In the genomic region with DNA sequence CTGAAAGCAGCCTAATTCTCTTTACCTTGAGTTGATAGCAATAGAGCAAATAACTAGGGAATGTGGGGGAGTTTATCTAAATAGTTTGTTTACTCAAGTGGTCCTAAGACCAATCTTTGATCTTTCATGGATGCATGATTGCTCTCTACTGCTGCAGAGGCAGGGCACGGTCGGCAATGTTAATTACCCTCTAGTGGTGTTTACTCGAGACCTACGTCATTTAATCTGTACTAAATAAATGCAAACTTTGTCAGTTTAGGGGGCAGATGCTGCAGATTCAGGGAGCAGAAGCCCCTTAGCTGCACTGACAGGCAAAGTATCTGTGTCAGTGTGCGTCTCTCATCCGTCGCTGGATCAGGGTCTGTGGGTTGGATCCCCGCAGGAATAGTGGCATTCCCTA, we compare ENCODE assay signal across 30 cellular contexts.
"Had no signal": no experiment of that assay in that cellular context is flagged by ENCODE, and none has a peak within 500 bp of the region (broad histone marks: within the 10 kb centered on the region; RNA-seq: fewer than 3 reads in every experiment).

No MANE protein-coding gene starts in this region.

- H3K9me3 ChIP-seq: adrenal gland, body of pancreas, esophagus squamous epithelium, gastroesophageal sphincter, heart right ventricle had no signal

- H3K27me3 ChIP-seq: adrenal gland, body of pancreas, esophagus squamous epithelium, gastroesophageal sphincter, heart right ventricle had no signal

- H3K4me1 ChIP-seq: adrenal gland, esophagus squamous epithelium, gastroesophageal sphincter, heart right ventricle had no signal

- DNase-seq: activated CD4-positive, alpha-beta memory T cell treated with anti-CD3 and anti-CD28 coated beads for 36 hours; activated CD4-positive, alpha-beta T cell treated with anti-CD3 and anti-CD28 coated beads for 1 hour; activated CD4-positive, alpha-beta T cell treated with anti-CD3 and anti-CD28 coated beads for 48 hours; activated CD8-positive, alpha-beta memory T cell treated with anti-CD3 and anti-CD28 coated beads, Interleukin-2, amount 10 ng/mL, durations not matched to agents 7 days and 5 days; activated CD8-positive, alpha-beta memory T cell treated with anti-CD3 and anti-CD28 coated beads, Interleukin-2, amount 50 U/mL, for 4 hours; activated CD8-positive, alpha-beta T cell treated with anti-CD3 and anti-CD28 coated beads, Interleukin-2, amount 10 ng/mL, durations not matched to agents 7 days and 5 days; activated effector memory CD4-positive, alpha-beta T cell treated with anti-CD3 and anti-CD28 coated beads, Interleukin-2, amount 50 U/mL, for 16 hours; activated naive CD4-positive, alpha-beta T cell treated with anti-CD3 and anti-CD28 coated beads for 36 hours; activated naive CD8-positive, alpha-beta T cell treated with anti-CD3 and anti-CD28 coated beads for 36 hours; activated naive CD8-positive, alpha-beta T cell treated with anti-CD3 and anti-CD28 coated beads, Interleukin-2, amount 50 U/mL, for 24 hours; activated T-cell treated with anti-CD3 and anti-CD28 coated beads, Interleukin-2, amount 50 U/mL, for 1 hour; activated T-cell treated with anti-CD3 and anti-CD28 coated beads, Interleukin-2, amount 50 U/mL, for 48 hours; adrenal gland; amygdala; aorta; body of pancreas; caudate nucleus; cortex of kidney; dermis blood vessel endothelial cell; effector CD4-positive, alpha-beta T cell; effector memory CD8-positive, alpha-beta T cell; esophagus squamous epithelium; foreskin melanocyte; heart right ventricle; T-helper 2 cell had no signal

- H3K27ac ChIP-seq: adrenal gland, epithelial cell of prostate, esophagus squamous epithelium, gastroesophageal sphincter, heart right ventricle had no signal

- H3K4me3 ChIP-seq: adrenal gland, body of pancreas, esophagus squamous epithelium, gastroesophageal sphincter, heart right ventricle had no signal

- ATAC-seq: activated CD8-positive, alpha-beta memory T cell treated with anti-CD3 and anti-CD28 coated beads, Interleukin-2, amount 10 ng/mL, durations not matched to agents 7 days and 5 days; activated CD8-positive, alpha-beta T cell treated with anti-CD3 and anti-CD28 coated beads, Interleukin-2, amount 10 ng/mL, durations not matched to agents 7 days and 5 days; activated naive CD8-positive, alpha-beta T cell treated with anti-CD3 and anti-CD28 coated beads, Interleukin-2, amount 50 U/mL, for 24 hours; body of pancreas; effector memory CD8-positive, alpha-beta T cell; gastroesophageal sphincter; heart right ventricle had no signal

- FAIRE-seq: colon, endometrium, endothelial cell of umbilical vein had no signal
